ENCODE assay signal across 8 cellular contexts in genomic region chr6:56541736-56542366, GRCh38.
DNase-seq lines count a peak whose midpoint lies in the region; ATAC-seq and TF ChIP-seq lines count a peak whose summit lies in the region.

No MANE protein-coding gene starts in this region.

- intact Hi-C loops in right lobe of liver (cut with DNase I) = no loop called here
- intact Hi-C loops in transverse colon (cut with DNase I; ENCODE audit: low total_unique reads) = loop anchor here (10.0 kb wide), 1 partner anchor 47 kb away; no protein-coding TSS in a partner anchor

- H3K9me3 ChIP-seq in right lobe of liver (no peaks in the 10 kb centered on the region), transverse colon (no peaks in the 10 kb centered on the region)

- TF ChIP-seq EP300 in transverse colon (IDR thresholded peaks at IDR 0.05; ENCODE audit: low read depth) = no peak

- TF ChIP-seq POLR2A in right lobe of liver (IDR thresholded peaks at IDR 0.05) (no peak), transverse colon (IDR thresholded peaks at IDR 0.05) (no peak)

- in situ Hi-C loops in astrocyte of the spinal cord (cut with HindIII; ENCODE audit: low sequenced_read_pairs) (no loop called here), transverse colon (cut with MboI; ENCODE audit: low pct_ligation_motif_present in 1 of 4, low pct_unique_long_range_greater_than_20kb in 1 of 4, low sequenced_read_pairs in 3 of 4) (no loop called here)

- no peaks in the 10 kb centered on the region for H3K27me3 ChIP-seq in right lobe of liver
- H3K27me3 ChIP-seq in transverse colon = no peaks in the 10 kb centered on the region

- DNase-seq in NCI-H510A treated with DMSO at 0.1 percent for 48 hours (lab: John Stamatoyannopoulos, UW) (peak; percentile 81), NCI-H510A (lab: John Stamatoyannopoulos, UW) (no peak), astrocyte of the spinal cord (ENCODE audit: low read depth, low spot score) (no peak), right lobe of liver (no peak), transverse colon (no peak), HCEC 1CT (no peak), NCI-H2171 treated with DMSO at 0.1 percent for 48 hours (lab: John Stamatoyannopoulos, UW) (no peak)

- ATAC-seq in right lobe of liver = no peak
- ATAC-seq in HG03432 (IDR thresholded peaks at IDR 0.05; ENCODE audit: unreplicated experiment) = no peak

- H3K36me3 ChIP-seq in right lobe of liver (no peaks in the 10 kb centered on the region), transverse colon (no peaks in the 10 kb centered on the region)

- 6% methylated on average over 3 of the region's 3 CpGs for WGBS in right lobe of liver (ENCODE audit: insufficient coverage, low coverage, low lambda C conversion rate, missing lambda C conversion rate)
- 11 to 22% methylated on average over 3 of the region's 3 CpGs for WGBS in transverse colon (ENCODE audit: low coverage in 1 of 2), 2 donors

- TF ChIP-seq CTCF in astrocyte of the spinal cord (IDR thresholded peaks at IDR 0.05; ENCODE audit: low read depth, low read length) (no peak), right lobe of liver (IDR thresholded peaks at IDR 0.05) (no peak), transverse colon (IDR thresholded peaks at IDR 0.05) (no peak)

- H3K27ac ChIP-seq in right lobe of liver (peak overlapping the region; percentile 89 to 95 (median 92)), transverse colon (peak overlapping the region; percentile 91 to 98 (median 96))

- peaks cover 0 to 35% (median 13%) of the 10 kb centered on the region in 4 donors for H3K4me1 ChIP-seq in right lobe of liver
- H3K4me1 ChIP-seq in transverse colon = peaks cover 0 to 46% (median 24%) of the 10 kb centered on the region in 4 donors

- H3K4me3 ChIP-seq in astrocyte of the spinal cord (ENCODE audit: low read depth, low read length) (peak overlapping the region; percentile 58), right lobe of liver (peak overlapping the region; percentile 35 to 61 (median 54)), transverse colon (peak overlapping the region; percentile 7 to 66 (median 58))
